Comparison of ENCODE assay signal across 11 cellular contexts in the genomic region with DNA sequence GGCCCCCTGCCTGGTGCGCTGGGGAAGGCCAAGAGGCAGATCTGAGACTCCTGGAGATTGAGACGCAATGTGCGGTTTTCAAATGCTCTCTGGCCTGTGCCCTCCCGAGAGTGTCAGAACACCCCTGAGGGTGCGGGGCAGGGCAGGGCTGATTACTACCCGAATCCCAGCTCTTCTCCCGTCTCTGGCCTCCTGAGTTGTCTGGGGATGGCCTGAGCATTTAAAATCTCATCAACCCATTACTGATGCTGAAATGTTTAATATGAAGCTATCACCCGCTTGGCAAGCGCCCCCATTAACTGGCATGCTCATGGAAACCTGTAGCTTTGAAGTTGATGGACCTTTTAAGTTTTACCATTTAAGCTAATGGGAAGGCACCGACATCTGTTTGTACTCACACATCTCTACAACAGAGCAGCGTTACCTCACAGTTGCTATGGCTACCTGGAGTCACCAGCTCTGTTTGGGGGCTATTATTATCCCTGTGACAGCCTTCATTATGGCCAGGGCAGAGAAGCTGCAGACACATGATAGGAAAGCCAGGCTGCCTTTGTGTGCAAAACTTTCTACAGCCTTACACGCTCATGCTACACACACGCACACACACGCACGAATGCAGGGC. TPM values are rescaled to one million over a fixed set of nuclear protein-coding genes. Genes with fewer than 3 reads are reported as not detected.
A peak's percentile ranks its signal among the peaks of the same experiment; 100 is the strongest.
DNase-seq lines count a peak whose midpoint lies in the region; ATAC-seq, FAIRE-seq and TF ChIP-seq lines count a peak whose summit lies in the region.
"Had no signal": no experiment of that assay in that cellular context is flagged by ENCODE, and none has a peak within 500 bp of the region (broad histone marks: within the 10 kb centered on the region; RNA-seq: fewer than 3 reads in every experiment).

No MANE protein-coding gene starts in this region.

- no peaks in the 10 kb centered on the region for H3K9me3 ChIP-seq in A549
- H3K9me3 ChIP-seq: BLaER1 treated with 17β-estradiol and CSF1 and Interleukin-3, amounts not matched to agents 10 nM and 100 nM had no signal

- no peaks in the 10 kb centered on the region for H3K36me3 Mint-ChIP-seq in HFFc6 (ENCODE audit: low read depth)
- no peaks in the 10 kb centered on the region for H3K36me3 Mint-ChIP-seq in stimulated activated naive B cell treated with anti-CD40 and anti-IgM and Interleukin-4, amounts not matched to agents 10 μg/mL and 1 μg/mL and 100 μg/mL, for 72 hours
- H3K36me3 Mint-ChIP-seq: immature natural killer cell had no signal

- peak overlapping the region; percentile 83 to 99 for H3K27ac ChIP-seq in A549
- H3K27ac ChIP-seq: BLaER1 treated with 17β-estradiol and CSF1 and Interleukin-3, amounts not matched to agents 10 nM and 100 nM had no signal

- H3K4me1 ChIP-seq in A549 = peaks cover 28% of the 10 kb centered on the region

- no peak for TF ChIP-seq POLR2A in A549 (IDR thresholded peaks at IDR 0.05; ENCODE audit: low read length)

- FAIRE-seq in A549 (lab: Jason Lieb, UNC) (no peak), islet of Langerhans (lab: Jason Lieb, UNC) (peak; percentile 68)
- FAIRE-seq: endothelial cell of umbilical vein had no signal

- H3K4me2 ChIP-seq in A549 = no peak overlapping the region; the same call in 2 of the 3 replicates
- H3K4me2 ChIP-seq: BLaER1 treated with 17β-estradiol and CSF1 and Interleukin-3, amounts not matched to agents 10 nM and 100 nM had no signal

- TF ChIP-seq RAD21 in A549 (conservative IDR thresholded peaks at IDR 0.05 in 1 of 2, IDR thresholded peaks at IDR 0.05 in 1 of 2) = no peak

- DNase-seq in A549 (ENCODE audit: low read depth in 1 of 2, low spot score in 1 of 2) (peak in 1 of 2 experiments; percentile 39), HFFc6 (peak; percentile 58), astrocyte of the hippocampus (ENCODE audit: low read depth, low spot score) (peak; percentile 47), middle frontal gyrus (ENCODE audit: extremely low spot score, low spot score) (no peak), Kasumi-1 (lab: John Stamatoyannopoulos, UW) (no peak), activated gamma-delta T cell treated with Interleukin-2 at 50 U/mL for 16 hours (no peak)
- no peak for DNase-seq in stimulated activated naive B cell treated with anti-CD40 and anti-IgM and Interleukin-4, amounts not matched to agents 10 μg/mL and 1 μg/mL and 100 μg/mL, for 72 hours
- DNase-seq: immature natural killer cell had no signal

- peaks cover 12% of the 10 kb centered on the region for H3K4me1 Mint-ChIP-seq in HFFc6 (ENCODE audit: low read depth)
- peaks cover 6 to 8% of the 10 kb centered on the region in 2 donors for H3K4me1 Mint-ChIP-seq in stimulated activated naive B cell treated with anti-CD40 and anti-IgM and Interleukin-4, amounts not matched to agents 10 μg/mL and 1 μg/mL and 100 μg/mL, for 72 hours

- TF ChIP-seq CTCF in A549 (IDR thresholded peaks at IDR 0.05) (no peak), HFFc6 (IDR thresholded peaks at IDR 0.05) (no peak)

- peaks cover 6% of the 10 kb centered on the region for H3K27me3 Mint-ChIP-seq in HFFc6 (ENCODE audit: insufficient read depth)
- H3K27me3 Mint-ChIP-seq in stimulated activated naive B cell treated with anti-CD40 and anti-IgM and Interleukin-4, amounts not matched to agents 10 μg/mL and 1 μg/mL and 100 μg/mL, for 72 hours = peaks cover 30 to 32% of the 10 kb centered on the region in 2 donors

- POLR2A ChIA-PET in A549 (lab: Yijun Ruan, JAX) = interaction anchor here (1.6 kb wide), 1 partner anchor 270 kb away, joined by 3 read pairs; no protein-coding TSS in a partner anchor

- CTCF ChIA-PET in A549 (lab: Yijun Ruan, JAX) = interaction anchor here (0.6 to 4.1 kb wide), 14 partner anchors 8 to 504 kb away, joined by 3 to 22 read pairs (median 4); no protein-coding TSS in a partner anchor

- H3K4me3 Mint-ChIP-seq in HFFc6 = no peak overlapping the region
- H3K4me3 Mint-ChIP-seq in stimulated activated naive B cell treated with anti-CD40 and anti-IgM and Interleukin-4, amounts not matched to agents 10 μg/mL and 1 μg/mL and 100 μg/mL, for 72 hours = no peak overlapping the region
- H3K4me3 Mint-ChIP-seq: immature natural killer cell had no signal

- TF ChIP-seq EP300 in A549 (IDR thresholded peaks at IDR 0.05) = no peak

- H3K27ac Mint-ChIP-seq in HFFc6 = no peak overlapping the region
- no peak overlapping the region for H3K27ac Mint-ChIP-seq in stimulated activated naive B cell treated with anti-CD40 and anti-IgM and Interleukin-4, amounts not matched to agents 10 μg/mL and 1 μg/mL and 100 μg/mL, for 72 hours
- H3K27ac Mint-ChIP-seq: immature natural killer cell had no signal

- no peak overlapping the region for H3K4me3 ChIP-seq in A549
- H3K4me3 ChIP-seq: BLaER1 treated with 17β-estradiol and CSF1 and Interleukin-3, amounts not matched to agents 10 nM and 100 nM had no signal

- peak in 1 of 2 experiments; percentile 29; a peak in 1 of 6 replicates for ATAC-seq in A549
- ATAC-seq in stimulated activated naive B cell treated with anti-CD40 and anti-IgM and Interleukin-4, amounts not matched to agents 10 μg/mL and 1 μg/mL and 100 μg/mL, for 72 hours (replicated peaks) = no peak

- WGBS in A549 (ENCODE audit: missing lambda C conversion rate) = 86% methylated on average over 15 of the region's 15 CpGs

- no peaks in the 10 kb centered on the region for H3K9me3 Mint-ChIP-seq in HFFc6
- no peaks in the 10 kb centered on the region for H3K9me3 Mint-ChIP-seq in stimulated activated naive B cell treated with anti-CD40 and anti-IgM and Interleukin-4, amounts not matched to agents 10 μg/mL and 1 μg/mL and 100 μg/mL, for 72 hours
- H3K9me3 Mint-ChIP-seq: immature natural killer cell had no signal

TF ChIP-seq in A549, 52 proteins besides CTCF, POLR2A, EP300 and RAD21:
- TF ChIP-seq FOSB (CRISPR knock-in tag; IDR thresholded peaks at IDR 0.05) = no peak
TF ChIP-seq in A549: peak in this region for 0.

RNA-seq across cellular contexts. Expression of a gene that starts 3.6 kb away (rescaled TPM):
- polyA plus RNA-seq in A549 (2011; rRNA removed) = 9.5 and 12.1 TPM in 2 replicates
- 12.3 and 14.1 TPM in 2 replicates for polyA plus RNA-seq in A549 (2012; cell fraction: cytosol; rRNA removed)
- polyA plus RNA-seq in A549 (2012; cell fraction: nucleus; rRNA removed) = 7.0 and 10.8 TPM in 2 replicates
- polyA plus RNA-seq in A549 (2017; fragmentation: RNase III; extraction: RNeasy Plus Mini Kit Qiagen cat#74134 plus additional on column Dnase treatment) = 6.9 to 9.2 TPM (median 8.5 TPM) in 3 replicates
- 2.7 and 4.3 TPM in 2 replicates for polyA minus RNA-seq in A549 (2011; rRNA and poly(A)+ RNA removed)
- not detected for total RNA-seq in HFFc6 (2021; fragmentation: NEBNext Ultra II Directional; extraction: Animal tissue kit (Norgen Biotek cat#: 25700))
- total RNA-seq: endothelial cell of umbilical vein had no signal
- polyA plus RNA-seq: endothelial cell of umbilical vein had no signal

RNA-seq across cellular contexts. Expression of a gene that starts 27.5 kb away (rescaled TPM):
- 2.5 and 2.7 TPM in 2 replicates for polyA plus RNA-seq in A549 (2011; rRNA removed)
- 0.28 and 0.29 TPM in 2 replicates for polyA plus RNA-seq in A549 (2012; cell fraction: cytosol; rRNA removed)
- polyA plus RNA-seq in A549 (2012; cell fraction: nucleus; rRNA removed) = 0.31 and 0.38 TPM in 2 replicates
- polyA plus RNA-seq in A549 (2017; fragmentation: RNase III; extraction: RNeasy Plus Mini Kit Qiagen cat#74134 plus additional on column Dnase treatment) = 1.3 to 1.9 TPM (median 1.8 TPM) in 3 replicates
- polyA minus RNA-seq in A549 (2011; rRNA and poly(A)+ RNA removed) = 4.2 and 5.2 TPM in 2 replicates
- total RNA-seq in HFFc6 (2021; fragmentation: NEBNext Ultra II Directional; extraction: Animal tissue kit (Norgen Biotek cat#: 25700)) = 1 to 10 TPM; 1.4 to 3.6 (median 3.4) TPM

Comparison
In these comparisons a context has a peak if more than half of its experiments do, and no peak if none do; other contexts are left out.
1. DNase-seq: peak in HFFc6 (single experiment) and astrocyte of the hippocampus (single experiment); none in middle frontal gyrus (single experiment), Kasumi-1 (0 of 2), stimulated activated naive B cell treated with anti-CD40 and anti-IgM and Interleukin-4, amounts not matched to agents 10 μg/mL and 1 μg/mL and 100 μg/mL, for 72 hours (single experiment) and activated gamma-delta T cell treated with Interleukin-2 at 50 U/mL for 16 hours (single experiment).